In genomic region chr2:96336873-96337272, GRCh38 we compare ENCODE assay signal across 1 cellular context.
TF ChIP-seq lines count a peak whose summit lies in the region.

No MANE protein-coding gene starts in this region.

TF ChIP-seq in IMR-90, 13 proteins besides CTCF, POLR2A, EP300 and RAD21 (continued from another document):
- TF ChIP-seq, protein P1, sequence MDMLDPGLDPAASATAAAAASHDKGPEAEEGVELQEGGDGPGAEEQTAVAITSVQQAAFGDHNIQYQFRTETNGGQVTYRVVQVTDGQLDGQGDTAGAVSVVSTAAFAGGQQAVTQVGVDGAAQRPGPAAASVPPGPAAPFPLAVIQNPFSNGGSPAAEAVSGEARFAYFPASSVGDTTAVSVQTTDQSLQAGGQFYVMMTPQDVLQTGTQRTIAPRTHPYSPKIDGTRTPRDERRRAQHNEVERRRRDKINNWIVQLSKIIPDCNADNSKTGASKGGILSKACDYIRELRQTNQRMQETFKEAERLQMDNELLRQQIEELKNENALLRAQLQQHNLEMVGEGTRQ (IDR thresholded peaks at IDR 0.05; ENCODE audit: low read depth, low read length): no peak
- TF ChIP-seq CEBPB (IDR thresholded peaks at IDR 0.05; ENCODE audit: low read depth, low read length) (no peak), SMC3 (IDR thresholded peaks at IDR 0.05; ENCODE audit: low read depth, low read length) (no peak), RCOR1 (IDR thresholded peaks at IDR 0.05; ENCODE audit: insufficient replicate concordance, low read length) (no peak), FOS (IDR thresholded peaks at IDR 0.05; ENCODE audit: low read depth, low read length) (no peak), MAFK (IDR thresholded peaks at IDR 0.05; ENCODE audit: low read depth, low read length) (no peak), MXI1 (IDR thresholded peaks at IDR 0.05; ENCODE audit: borderline replicate concordance, low read depth, low read length) (no peak), CHD1 (IDR thresholded peaks at IDR 0.05; ENCODE audit: low read depth, low read length) (no peak), BHLHE40 (IDR thresholded peaks at IDR 0.05; ENCODE audit: low read depth, low read length) (no peak), ELK1 (IDR thresholded peaks at IDR 0.05; ENCODE audit: borderline replicate concordance, low read depth, low read length) (no peak)
